14 cellular contexts compared by ENCODE assay signal in genomic region chr17:55451203-55451641, GRCh38. TPM values are rescaled to one million over a fixed set of nuclear protein-coding genes. Genes with fewer than 3 reads are reported as not detected.
DNase-seq lines count a peak whose midpoint lies in the region; ATAC-seq, FAIRE-seq and TF ChIP-seq lines count a peak whose summit lies in the region.
"Had no signal": no experiment of that assay in that cellular context is flagged by ENCODE, and none has a peak within 500 bp of the region (broad histone marks: within the 10 kb centered on the region; RNA-seq: fewer than 3 reads in every experiment).

No MANE protein-coding gene starts in this region.

- no peak for TF ChIP-seq POLR2A in endothelial cell of umbilical vein (IDR thresholded peaks at IDR 0.05; ENCODE audit: low read depth, low read length)

- in situ Hi-C loops in Caki2 (cut with HindIII; ENCODE audit: low pct_unique_long_range_greater_than_20kb, low sequenced_read_pairs) = no loop called here

- no peaks in the 10 kb centered on the region for H3K9me1 ChIP-seq in endothelial cell of umbilical vein (replicated peaks; ENCODE audit: control insufficient read depth, extremely low read depth, insufficient read depth, low read length)

- H3K36me3 ChIP-seq in endothelial cell of umbilical vein (ENCODE audit: control insufficient read depth in 2 of 2, extremely low read depth in 1 of 2, insufficient read depth in 2 of 2, low read length in 2 of 2) (no peaks in the 10 kb centered on the region), muscle layer of colon (ENCODE audit: insufficient read depth, low read length) (no peaks in the 10 kb centered on the region)
- H3K36me3 ChIP-seq: SJCRH30 had no signal

- CTCF ChIA-PET in endothelial cell of umbilical vein (lab: Charles Lee) = interaction anchor here (1.7 kb wide), 1 partner anchor 10 kb away, joined by 6 read pairs; no protein-coding TSS in a partner anchor

- H3K9ac ChIP-seq in endothelial cell of umbilical vein (replicated peaks; ENCODE audit: extremely low read depth, insufficient read depth, low read length) = no peak overlapping the region
- no peak overlapping the region for H3K9ac ChIP-seq in muscle layer of colon (ENCODE audit: low read length)

- dilution Hi-C loops in endothelial cell of umbilical vein (cut with MboI; ENCODE audit: extremely low pct_ligation_motif_present, low sequenced_read_pairs) = no loop called here

- no peak for FAIRE-seq in endothelial cell of umbilical vein (lab: Jason Lieb, UNC)
- FAIRE-seq: GM12892 had no signal

- ATAC-seq in HG02588 (IDR thresholded peaks at IDR 0.05; ENCODE audit: unreplicated experiment) (no peak), GM19467 (IDR thresholded peaks at IDR 0.05; ENCODE audit: unreplicated experiment) (no peak), HG03097 (IDR thresholded peaks at IDR 0.05; ENCODE audit: low FRiP score, unreplicated experiment) (no peak)

- BruUV-seq in endothelial cell of umbilical vein (replicated peaks; lab: Mats Ljungman, UMichigan) = no TSS peak

- TF ChIP-seq CTCF in endothelial cell of umbilical vein (IDR thresholded peaks at IDR 0.05; ENCODE audit: extremely low read depth in 1 of 2, insufficient read depth in 1 of 2, low read depth in 1 of 2, low read length in 2 of 2) = no peak

- DNase-seq in Caki2 (ENCODE audit: low read depth) (peak; percentile 14), OCI-M2 (lab: John Stamatoyannopoulos, UW; ENCODE audit: unreplicated experiment) (peak; percentile 43), endothelial cell of umbilical vein (ENCODE audit: low read depth, low spot score) (peak; percentile 53), AG08396 (ENCODE audit: low spot score) (no peak)
- DNase-seq: activated gamma-delta T cell treated with Interleukin-2 at 50 U/mL for 16 hours; cerebellar nuclear complex; NCI-H146; SJCRH30; stimulated activated CD4-positive, alpha-beta T cell treated with anti-CD3 and anti-CD28 coated beads, Interleukin-4, amount 100 ng/mL, for 1 hour had no signal

- H3K9me3 ChIP-seq in endothelial cell of umbilical vein (replicated peaks; ENCODE audit: control insufficient read depth, insufficient read depth, low read length) (no peaks in the 10 kb centered on the region), muscle layer of colon (ENCODE audit: low read length) (no peaks in the 10 kb centered on the region)
- H3K9me3 ChIP-seq: SJCRH30 had no signal

- POLR2A ChIA-PET in endothelial cell of umbilical vein (lab: Charles Lee) = no interaction called here

- H4K20me1 ChIP-seq in endothelial cell of umbilical vein (replicated peaks; ENCODE audit: control insufficient read depth, extremely low read depth, insufficient read depth, low read length) = no peaks in the 10 kb centered on the region

- H2AFZ ChIP-seq in endothelial cell of umbilical vein (ENCODE audit: low read depth, low read length) = no peak overlapping the region

- H3K4me1 ChIP-seq in endothelial cell of umbilical vein (ENCODE audit: control insufficient read depth, extremely low read depth, insufficient read depth, low read length) (peaks cover 9% of the 10 kb centered on the region), muscle layer of colon (ENCODE audit: insufficient read depth, low read length) (peaks cover 62% of the 10 kb centered on the region)

- intact Hi-C loops in endothelial cell of umbilical vein (cut with micrococcal nuclease) = no loop called here

- no peak overlapping the region for H3K27ac ChIP-seq in endothelial cell of umbilical vein (ENCODE audit: insufficient read depth, low read depth, low read length)
- peak overlapping the region; percentile 59 for H3K27ac ChIP-seq in muscle layer of colon (ENCODE audit: low read depth, low read length)
- H3K27ac ChIP-seq: SJCRH30 had no signal

- H3K27me3 ChIP-seq in endothelial cell of umbilical vein (ENCODE audit: control insufficient read depth in 2 of 2, insufficient read depth in 2 of 2, low read length in 2 of 2) (no peaks in the 10 kb centered on the region), muscle layer of colon (ENCODE audit: control insufficient read depth in 1 of 2, insufficient read depth in 2 of 2, low read length in 2 of 2) (no peaks in the 10 kb centered on the region)
- H3K27me3 ChIP-seq: SJCRH30 had no signal

- no peak overlapping the region for H3K4me2 ChIP-seq in endothelial cell of umbilical vein (ENCODE audit: insufficient read depth, low read length)

- H3K4me3 ChIP-seq in endothelial cell of umbilical vein (replicated peaks in 1 of 3; ENCODE audit: insufficient read depth in 1 of 3, low read depth in 1 of 3, low read length in 3 of 3) (no peak overlapping the region), muscle layer of colon (ENCODE audit: low read depth in 1 of 2, low read length in 2 of 2) (no peak overlapping the region)
- H3K4me3 ChIP-seq: SJCRH30 had no signal

- H3K79me2 ChIP-seq in endothelial cell of umbilical vein (ENCODE audit: control insufficient read depth, insufficient read depth, low read length) = no peaks in the 10 kb centered on the region

TF ChIP-seq in endothelial cell of umbilical vein, 7 proteins besides CTCF, POLR2A, EP300 and RAD21:
- TF ChIP-seq POLR2AphosphoS5 (IDR thresholded peaks at IDR 0.05; ENCODE audit: insufficient read depth, low read depth, low read length) (no peak), GATA2 (IDR thresholded peaks at IDR 0.05; ENCODE audit: insufficient read depth, insufficient read length, low read depth, low read length) (peak; percentile 73), JUN (IDR thresholded peaks at IDR 0.05; ENCODE audit: borderline replicate concordance, insufficient read depth, insufficient read length, low read depth) (no peak), MYC (IDR thresholded peaks at IDR 0.05; ENCODE audit: low read depth, low read length) (no peak)
TF ChIP-seq in endothelial cell of umbilical vein: peak in this region for 1.

RNA-seq across cellular contexts. Expression of gene MMD, which starts 29.6 kb away (rescaled TPM):
- 23.6 and 26.3 TPM in 2 replicates for total RNA-seq in Caki2 (2014; rRNA removed; shearing (Covaris generic); ENCODE audit: low replicate concordance)
- 9.3 TPM in 2 replicates for total RNA-seq in endothelial cell of umbilical vein
- 5.6 and 5.7 TPM in 2 replicates for polyA plus RNA-seq in endothelial cell of umbilical vein
- polyA plus RNA-seq in endothelial cell of umbilical vein (2011; cell fraction: cytosol; rRNA removed) = 4.7 and 4.8 TPM in 2 replicates
- 2.3 and 2.9 TPM in 2 replicates for polyA plus RNA-seq in endothelial cell of umbilical vein (2011; cell fraction: nucleus; rRNA removed)
- polyA plus RNA-seq in endothelial cell of umbilical vein (2012) = 9.3 and 9.7 TPM in 2 replicates
- polyA minus RNA-seq in endothelial cell of umbilical vein = 3.4 and 6.9 TPM in 2 replicates
- 1.7 TPM for polyA minus RNA-seq in endothelial cell of umbilical vein (2011; cell fraction: cytosol; rRNA and poly(A)+ RNA removed)
- polyA minus RNA-seq in endothelial cell of umbilical vein (2011; cell fraction: nucleus; rRNA and poly(A)+ RNA removed) = 1.8 and 3.8 TPM in 2 replicates
